ENCODE assay signal across 17 cellular contexts in genomic region chr1:60228253-60228594, GRCh38.
A peak's percentile ranks its signal among the peaks of the same experiment; 100 is the strongest.
DNase-seq lines count a peak whose midpoint lies in the region; ATAC-seq and TF ChIP-seq lines count a peak whose summit lies in the region.
"Had no signal": no experiment of that assay in that cellular context is flagged by ENCODE, and none has a peak within 500 bp of the region (broad histone marks: within the 10 kb centered on the region; RNA-seq: fewer than 3 reads in every experiment).

No MANE protein-coding gene starts in this region.

- no TSS peak for BruUV-seq in PC-9 (replicated peaks; lab: Mats Ljungman, UMichigan)

- CTCF ChIA-PET in PC-9 (lab: Charles Lee): no interaction called here
- CTCF ChIA-PET in CD8-positive, alpha-beta T cell (lab: Charles Lee): no interaction called here

- H3K9me2 ChIP-seq in PC-9 (ENCODE audit: insufficient read depth): no peaks in the 10 kb centered on the region

- H3K4me2 ChIP-seq in PC-9: no peak overlapping the region
- H3K4me2 ChIP-seq: GM23338 had no signal

- no peak for ATAC-seq in activated naive CD8-positive, alpha-beta T cell treated with anti-CD3 and anti-CD28 coated beads, Interleukin-2, amount 50 U/mL, for 24 hours
- no peak for ATAC-seq in CD8-positive, alpha-beta T cell
- ATAC-seq: GM23338 had no signal

- H3K9me3 ChIP-seq in PC-9 (ENCODE audit: insufficient read depth, low read depth): peaks cover 6% of the 10 kb centered on the region; the same call in 1 of the 2 replicates
- H3K9me3 ChIP-seq in CD8-positive, alpha-beta T cell (ENCODE audit: low read length): no peaks in the 10 kb centered on the region
- H3K9me3 ChIP-seq: Caco-2, Peyer's patch had no signal

- no peaks in the 10 kb centered on the region for H3K9me3 Mint-ChIP-seq in activated naive CD8-positive, alpha-beta T cell (ENCODE audit: low read depth)
- no peaks in the 10 kb centered on the region for H3K9me3 Mint-ChIP-seq in activated naive CD8-positive, alpha-beta T cell treated with anti-CD3 and anti-CD28 coated beads, Interleukin-2, amount 50 U/mL, for 24 hours
- H3K9me3 Mint-ChIP-seq in chondrocyte (ENCODE audit: low read depth): peaks cover 4% of the 10 kb centered on the region
- no peaks in the 10 kb centered on the region for H3K9me3 Mint-ChIP-seq in CD8-positive, alpha-beta T cell
- H3K9me3 Mint-ChIP-seq: GM23338 had no signal

- H4K20me1 ChIP-seq in PC-9 (ENCODE audit: insufficient read depth): no peaks in the 10 kb centered on the region

- H3K4me1 ChIP-seq in PC-9 (replicated peaks; ENCODE audit: insufficient read depth): peaks cover 8% of the 10 kb centered on the region
- H3K4me1 ChIP-seq in CD8-positive, alpha-beta T cell (ENCODE audit: insufficient read depth, low read length): no peaks in the 10 kb centered on the region
- H3K4me1 ChIP-seq: Caco-2, Peyer's patch had no signal

- peak overlapping the region; percentile 35 for H3K27ac Mint-ChIP-seq in activated naive CD8-positive, alpha-beta T cell
- H3K27ac Mint-ChIP-seq in activated naive CD8-positive, alpha-beta T cell treated with anti-CD3 and anti-CD28 coated beads, Interleukin-2, amount 50 U/mL, for 24 hours: no peak overlapping the region
- no peak overlapping the region for H3K27ac Mint-ChIP-seq in chondrocyte (ENCODE audit: unreplicated experiment)
- H3K27ac Mint-ChIP-seq in CD8-positive, alpha-beta T cell: no peak overlapping the region
- H3K27ac Mint-ChIP-seq: CD14-positive monocyte, GM23338 had no signal

- H3K27me3 Mint-ChIP-seq in activated naive CD8-positive, alpha-beta T cell: peaks cover 3% of the 10 kb centered on the region
- H3K27me3 Mint-ChIP-seq in activated naive CD8-positive, alpha-beta T cell treated with anti-CD3 and anti-CD28 coated beads, Interleukin-2, amount 50 U/mL, for 24 hours: peaks cover 12% of the 10 kb centered on the region
- no peaks in the 10 kb centered on the region for H3K27me3 Mint-ChIP-seq in chondrocyte (ENCODE audit: low read depth)
- H3K27me3 Mint-ChIP-seq in CD8-positive, alpha-beta T cell (ENCODE audit: low read depth): no peaks in the 10 kb centered on the region

- POLR2A ChIA-PET in PC-9 (lab: Charles Lee; ENCODE audit: unreplicated experiment): no interaction called here
- POLR2A ChIA-PET in CD8-positive, alpha-beta T cell (lab: Charles Lee): no interaction called here

- TF ChIP-seq CTCF in PC-9 (conservative IDR thresholded peaks at IDR 0.05): no peak
- no peak for TF ChIP-seq CTCF in fibroblast of mammary gland (conservative IDR thresholded peaks at IDR 0.05; ENCODE audit: control insufficient read depth, insufficient read depth, low read depth, low read length)
- TF ChIP-seq CTCF in chondrocyte (IDR thresholded peaks at IDR 0.05): no peak
- TF ChIP-seq CTCF in CD8-positive, alpha-beta T cell (IDR thresholded peaks at IDR 0.05): no peak

- H3K4me3 ChIP-seq in PC-9 (no peak overlapping the region), fibroblast of mammary gland (ENCODE audit: control insufficient read depth, low read depth, low read length) (no peak overlapping the region)
- no peak overlapping the region for H3K4me3 ChIP-seq in CD8-positive, alpha-beta T cell (ENCODE audit: low read depth, low read length)
- H3K4me3 ChIP-seq: GM23338, Peyer's patch, SK-N-MC had no signal

- H3K4me3 Mint-ChIP-seq in activated naive CD8-positive, alpha-beta T cell: no peak overlapping the region
- H3K4me3 Mint-ChIP-seq in activated naive CD8-positive, alpha-beta T cell treated with anti-CD3 and anti-CD28 coated beads, Interleukin-2, amount 50 U/mL, for 24 hours: no peak overlapping the region
- H3K4me3 Mint-ChIP-seq in chondrocyte (ENCODE audit: unreplicated experiment): no peak overlapping the region
- H3K4me3 Mint-ChIP-seq in CD8-positive, alpha-beta T cell: no peak overlapping the region
- H3K4me3 Mint-ChIP-seq: CD14-positive monocyte, GM23338 had no signal

- H3F3A ChIP-seq in PC-9 (ENCODE audit: insufficient read depth, low read depth): no peaks in the 10 kb centered on the region

- H3K36me3 Mint-ChIP-seq in activated naive CD8-positive, alpha-beta T cell: no peaks in the 10 kb centered on the region
- H3K36me3 Mint-ChIP-seq in activated naive CD8-positive, alpha-beta T cell treated with anti-CD3 and anti-CD28 coated beads, Interleukin-2, amount 50 U/mL, for 24 hours (ENCODE audit: low read depth): no peaks in the 10 kb centered on the region
- no peaks in the 10 kb centered on the region for H3K36me3 Mint-ChIP-seq in chondrocyte (ENCODE audit: low read depth)
- no peaks in the 10 kb centered on the region for H3K36me3 Mint-ChIP-seq in CD8-positive, alpha-beta T cell
- H3K36me3 Mint-ChIP-seq: CD14-positive monocyte had no signal

- DNase-seq in activated naive CD8-positive, alpha-beta T cell treated with anti-CD3 and anti-CD28 coated beads, Interleukin-2, amount 50 U/mL, for 24 hours: no peak
- DNase-seq in PC-9: no peak
- peak; percentile 36 for DNase-seq in fibroblast of mammary gland (ENCODE audit: low read depth)
- DNase-seq in chondrocyte (ENCODE audit: low spot score): no peak
- DNase-seq in NCI-H345 (lab: John Stamatoyannopoulos, UW): no peak
- DNase-seq in CD8-positive, alpha-beta T cell: no peak
- DNase-seq: Caco-2, KBM-7, NCI-H1417 treated with DMSO at 0.1 percent for 48 hours, NCI-H2029, NCI-H510A, Peyer's patch, Right ventricle myocardium superior had no signal

- intact Hi-C loops in PC-9 (cut with micrococcal nuclease; ENCODE audit: unreplicated experiment): no loop called here
- intact Hi-C loops in CD8-positive, alpha-beta T cell (cut with DNase I, micrococcal nuclease): no loop called here

- no peaks in the 10 kb centered on the region for H3K36me3 ChIP-seq in PC-9 (ENCODE audit: low read depth)
- no peaks in the 10 kb centered on the region for H3K36me3 ChIP-seq in CD8-positive, alpha-beta T cell (ENCODE audit: insufficient read depth, low read length)
- H3K36me3 ChIP-seq: Peyer's patch had no signal

- H3K79me2 ChIP-seq in PC-9 (ENCODE audit: low read depth): no peaks in the 10 kb centered on the region

- H3K27me3 ChIP-seq in PC-9 (ENCODE audit: insufficient read depth, low read depth): no peaks in the 10 kb centered on the region
- no peaks in the 10 kb centered on the region for H3K27me3 ChIP-seq in CD8-positive, alpha-beta T cell (ENCODE audit: insufficient read depth, low read length)
- H3K27me3 ChIP-seq: Peyer's patch had no signal

- 0 out of 2 replicates have a peak overlapping the region, but pooled peaks have one; percentile 0 for H3K27ac ChIP-seq in PC-9
- H3K27ac ChIP-seq in CD8-positive, alpha-beta T cell (ENCODE audit: low read depth, low read length): no peak overlapping the region
- H3K27ac ChIP-seq: Peyer's patch, SK-N-MC had no signal

- no peak overlapping the region for H2AFZ ChIP-seq in PC-9
- H2AFZ ChIP-seq: GM23338 had no signal

- H3K4me1 Mint-ChIP-seq in activated naive CD8-positive, alpha-beta T cell (ENCODE audit: low read depth): peaks cover 3% of the 10 kb centered on the region
- H3K4me1 Mint-ChIP-seq in activated naive CD8-positive, alpha-beta T cell treated with anti-CD3 and anti-CD28 coated beads, Interleukin-2, amount 50 U/mL, for 24 hours: peaks cover 10% of the 10 kb centered on the region
- peaks cover 7% of the 10 kb centered on the region for H3K4me1 Mint-ChIP-seq in chondrocyte (ENCODE audit: low read depth)
- no peaks in the 10 kb centered on the region for H3K4me1 Mint-ChIP-seq in CD8-positive, alpha-beta T cell (ENCODE audit: low read depth)
- H3K4me1 Mint-ChIP-seq: CD14-positive monocyte, GM23338 had no signal
